7 cellular contexts compared by ENCODE assay signal in genomic region chr1:108828074-108828961, GRCh38. TPM values are rescaled to one million over a fixed set of nuclear protein-coding genes. Genes with fewer than 3 reads are reported as not detected.
DNase-seq lines count a peak whose midpoint lies in the region; ATAC-seq and TF ChIP-seq lines count a peak whose summit lies in the region.

No MANE protein-coding gene starts in this region.

- DNase-seq in GM13976 (ENCODE audit: low spot score) (peak; percentile 88), Kasumi-1 (lab: John Stamatoyannopoulos, UW) (peak; percentile 56 to 64), SHP77 treated with DMSO at 0.1 percent for 48 hours (lab: John Stamatoyannopoulos, UW) (peak; percentile 26), omental fat pad (ENCODE audit: low spot score) (peak; percentile 70), suprapubic skin (ENCODE audit: low spot score in 2 of 2) (peak; percentile 89)
- DNase-seq in activated naive CD4-positive, alpha-beta T cell treated with Interleukin-2 at 50 U/mL for 16 hours, result peak; percentile 70

- peaks cover 0 to 4% (median 0%) of the 10 kb centered on the region in 3 donors for H3K9me3 ChIP-seq in gastroesophageal sphincter
- H3K9me3 ChIP-seq in suprapubic skin, result no peaks in the 10 kb centered on the region

- H3K36me3 ChIP-seq in gastroesophageal sphincter (no peaks in the 10 kb centered on the region), suprapubic skin (no peaks in the 10 kb centered on the region)

- 11 to 16% methylated on average over 6 to 11 of the region's 12 CpGs for WGBS in gastroesophageal sphincter (ENCODE audit: low coverage in 1 of 2), 2 donors
- WGBS in suprapubic skin, result 10% methylated on average over 12 of the region's 12 CpGs

- peak; percentile 86 for ATAC-seq in gastroesophageal sphincter
- peak; percentile 70 for ATAC-seq in omental fat pad (ENCODE audit: low FRiP score)

- peak overlapping the region in 1 of 2 donors; percentile 24 for H3K4me3 ChIP-seq in gastroesophageal sphincter
- H3K4me3 ChIP-seq in suprapubic skin, result peak overlapping the region; percentile 22

- H3K27ac ChIP-seq in gastroesophageal sphincter (peak overlapping the region; percentile 88 to 95 (median 90)), suprapubic skin (peak overlapping the region; percentile 89)

- peak; percentile 64 for TF ChIP-seq CTCF in GM13976 (IDR thresholded peaks at IDR 0.05; ENCODE audit: borderline replicate concordance, control extremely low read depth, extremely low read depth, insufficient read depth, missing control alignments)
- peak; percentile 69 to 92 (median 90) for TF ChIP-seq CTCF in gastroesophageal sphincter (IDR thresholded peaks at IDR 0.05)
- TF ChIP-seq CTCF in omental fat pad (IDR thresholded peaks at IDR 0.05), result peak in 1 of 3 donors; percentile 36
- peak; percentile 58 to 80 for TF ChIP-seq CTCF in suprapubic skin (IDR thresholded peaks at IDR 0.05)

- TF ChIP-seq EP300 in gastroesophageal sphincter (IDR thresholded peaks at IDR 0.05) (no peak), suprapubic skin (IDR thresholded peaks at IDR 0.05) (peak; percentile 37)

- H3K4me1 ChIP-seq in gastroesophageal sphincter, result peaks cover 10 to 68% (median 20%) of the 10 kb centered on the region in 3 donors
- H3K4me1 ChIP-seq in suprapubic skin, result peaks cover 48% of the 10 kb centered on the region

- in situ Hi-C loops in GM13976 (cut with MboI; ENCODE audit: low sequenced_read_pairs, unreplicated experiment), result loop anchor here (25.0 kb wide), 1 partner anchor 284 kb away; the partner anchor contains the start of gene ELAPOR1

- H3K27me3 ChIP-seq in gastroesophageal sphincter, result no peaks in the 10 kb centered on the region
- no peaks in the 10 kb centered on the region for H3K27me3 ChIP-seq in suprapubic skin

- TF ChIP-seq POLR2A in gastroesophageal sphincter (IDR thresholded peaks at IDR 0.05) (no peak), suprapubic skin (IDR thresholded peaks at IDR 0.05) (no peak)

RNA-seq across cellular contexts. Expression of gene AKNAD1, which starts 28.6 kb away (rescaled TPM):
- total RNA-seq in gastroesophageal sphincter (1 to 10 TPM in 2 of 4 donors, under 1 TPM in 2; 0.27 to 2.5 (median 1.1) TPM), omental fat pad (under 1 TPM in 1 of 4 donors, not detected in 3; 0.84 TPM), suprapubic skin (1 to 10 TPM in 3 of 4 donors, not detected in 1; 2.2 to 6.5 (median 2.7) TPM)

RNA-seq across cellular contexts. Expression of gene GPSM2, which starts 48.5 kb away (rescaled TPM):
- 100 to 1,000 TPM in 1 of 4 donors, 10 to 100 TPM in 3; 39.4 to 106 (median 99.2) TPM for total RNA-seq in gastroesophageal sphincter
- total RNA-seq in omental fat pad, result 10 to 100 TPM in 2 of 4 donors, 1 to 10 TPM in 2; 4.0 to 24.4 (median 8.7) TPM
- 100 to 1,000 TPM in 3 of 4 donors, 10 to 100 TPM in 1; 97.4 to 174 (median 136) TPM for total RNA-seq in suprapubic skin

Comparison
In these comparisons a context has a peak if more than half of its experiments do, and no peak if none do; other contexts are left out.
1. DNase-seq: peak in every context shown above with its lines; median percentile 89 in suprapubic skin; 88 in GM13976; 70 in activated naive CD4-positive, alpha-beta T cell treated with Interleukin-2 at 50 U/mL for 16 hours; 70 in omental fat pad; 60 in Kasumi-1; 26 in SHP77 treated with DMSO at 0.1 percent for 48 hours.